ENCODE assay signal across 18 cellular contexts in the genomic region with DNA sequence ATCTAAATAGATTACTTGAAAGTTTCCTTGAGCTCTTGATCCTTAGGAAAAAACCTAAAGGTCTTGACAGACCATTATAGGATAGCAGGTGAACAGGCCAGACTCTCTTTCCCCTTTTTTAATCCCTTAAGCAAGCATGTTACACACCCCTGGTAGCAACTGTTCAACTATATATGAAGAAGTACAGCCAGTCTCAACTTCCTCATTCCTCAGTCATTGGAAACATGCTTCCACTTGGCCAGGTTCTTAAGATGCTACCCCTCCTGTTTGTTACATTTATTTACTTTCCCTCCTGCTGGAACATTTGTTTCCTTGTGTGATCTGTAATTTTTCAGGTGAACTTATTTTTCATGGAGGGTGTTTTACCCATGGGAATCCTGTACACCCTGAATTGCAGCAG.
"Had no signal": no experiment of that assay in that cellular context is flagged by ENCODE, and none has a peak within 500 bp of the region (broad histone marks: within the 10 kb centered on the region; RNA-seq: fewer than 3 reads in every experiment).

No MANE protein-coding gene starts in this region.

- H3K9me3 Mint-ChIP-seq: activated naive CD4-positive, alpha-beta T cell treated with anti-CD3 and anti-CD28 coated beads, Interleukin-2, amount 50 U/mL, for 24 hours; neural progenitor cell had no signal

- ATAC-seq: left colon, sciatic nerve, T-cell had no signal

- H3K4me3 ChIP-seq: colonic mucosa, neural progenitor cell, ovary, upper lobe of left lung had no signal

- DNase-seq: activated CD4-positive, alpha-beta T cell treated with anti-CD3 and anti-CD28 coated beads for 1 hour; activated CD4-positive, alpha-beta T cell treated with anti-CD3 and anti-CD28 coated beads, Interleukin-2, amount 50 U/mL, for 4 hours; activated T-cell treated with anti-CD3 and anti-CD28 coated beads for 4 hours; caudate nucleus; colonic mucosa; head of caudate nucleus; immature natural killer cell; left colon; mammary epithelial cell; naive B cell; ovary; T-cell; T-helper 9 cell; upper lobe of left lung had no signal

- H3K4me1 Mint-ChIP-seq: activated naive CD4-positive, alpha-beta T cell treated with anti-CD3 and anti-CD28 coated beads, Interleukin-2, amount 50 U/mL, for 24 hours; immature natural killer cell; naive B cell; neural progenitor cell; T-cell had no signal

- H3K27ac ChIP-seq: colonic mucosa, neural progenitor cell, ovary, upper lobe of left lung had no signal

- H3K4me1 ChIP-seq: colonic mucosa, neural progenitor cell, upper lobe of left lung had no signal

- H3K4me3 Mint-ChIP-seq: activated naive CD4-positive, alpha-beta T cell treated with anti-CD3 and anti-CD28 coated beads, Interleukin-2, amount 50 U/mL, for 24 hours; immature natural killer cell; naive B cell; neural progenitor cell; stimulated activated naive CD8-positive, alpha-beta T cell treated with anti-CD3 and anti-CD28 coated beads, Interleukin-15, Interleukin-2, amounts not matched to agents 100 ng/mL and 50 ng/mL, for 24 hours; T-cell had no signal

- H3K27me3 ChIP-seq: colonic mucosa, neural progenitor cell, ovary, upper lobe of left lung had no signal

- H3K36me3 ChIP-seq: colonic mucosa, neural progenitor cell, ovary, upper lobe of left lung had no signal

- H3K9me3 ChIP-seq: colonic mucosa, ovary, upper lobe of left lung had no signal

- H3K36me3 Mint-ChIP-seq: activated naive CD4-positive, alpha-beta T cell treated with anti-CD3 and anti-CD28 coated beads, Interleukin-2, amount 50 U/mL, for 24 hours; immature natural killer cell; naive B cell; neural progenitor cell; T-cell had no signal

- H3K27ac Mint-ChIP-seq: activated naive CD4-positive, alpha-beta T cell treated with anti-CD3 and anti-CD28 coated beads, Interleukin-2, amount 50 U/mL, for 24 hours; immature natural killer cell; naive B cell; neural progenitor cell; stimulated activated naive CD8-positive, alpha-beta T cell treated with anti-CD3 and anti-CD28 coated beads, Interleukin-15, Interleukin-2, amounts not matched to agents 100 ng/mL and 50 ng/mL, for 24 hours; T-cell had no signal
